20 cellular contexts compared by ENCODE assay signal in genomic region chr17:52030096-52030495, GRCh38.
DNase-seq lines count a peak whose midpoint lies in the region; ATAC-seq and TF ChIP-seq lines count a peak whose summit lies in the region.
"Had no signal": no experiment of that assay in that cellular context is flagged by ENCODE, and none has a peak within 500 bp of the region (broad histone marks: within the 10 kb centered on the region; RNA-seq: fewer than 3 reads in every experiment).

No MANE protein-coding gene starts in this region.

- H3K27me3 ChIP-seq in BE2C (no peaks in the 10 kb centered on the region), vagina (no peaks in the 10 kb centered on the region)

- H3K27me3 Mint-ChIP-seq in activated naive CD8-positive, alpha-beta T cell treated with anti-CD3 and anti-CD28 coated beads, Interleukin-2, amount 50 U/mL, for 24 hours = no peaks in the 10 kb centered on the region

- H3K36me3 Mint-ChIP-seq in activated naive CD8-positive, alpha-beta T cell treated with anti-CD3 and anti-CD28 coated beads, Interleukin-2, amount 50 U/mL, for 24 hours (ENCODE audit: low read depth) = no peaks in the 10 kb centered on the region
- H3K36me3 Mint-ChIP-seq: CD4-positive, alpha-beta memory T cell had no signal

- no peak for TF ChIP-seq POLR2A in vagina (IDR thresholded peaks at IDR 0.05)

- H3K9me3 ChIP-seq in BE2C (no peaks in the 10 kb centered on the region), vagina (no peaks in the 10 kb centered on the region)
- H3K9me3 ChIP-seq: A549 had no signal

- intact Hi-C loops in vagina (cut with DNase I) = no loop called here

- no peaks in the 10 kb centered on the region for H3K36me3 ChIP-seq in BE2C
- H3K36me3 ChIP-seq in vagina = no peaks in the 10 kb centered on the region

- no peak overlapping the region for H3K27ac ChIP-seq in vagina
- H3K27ac ChIP-seq: A549 had no signal

- no peak overlapping the region for H3K4me3 ChIP-seq in BE2C (ENCODE audit: low read depth, low read length)
- H3K4me3 ChIP-seq in vagina = no peak overlapping the region
- H3K4me3 ChIP-seq: A549, GM23338 had no signal

- H3K27ac Mint-ChIP-seq in activated naive CD8-positive, alpha-beta T cell treated with anti-CD3 and anti-CD28 coated beads, Interleukin-2, amount 50 U/mL, for 24 hours = no peak overlapping the region
- H3K27ac Mint-ChIP-seq: CD4-positive, alpha-beta memory T cell; GM23338; H9 had no signal

- no peak overlapping the region for H3K4me3 Mint-ChIP-seq in activated naive CD8-positive, alpha-beta T cell treated with anti-CD3 and anti-CD28 coated beads, Interleukin-2, amount 50 U/mL, for 24 hours
- H3K4me3 Mint-ChIP-seq: CD4-positive, alpha-beta memory T cell; GM23338; H9 had no signal

- ATAC-seq in SK-N-SH treated with all-trans-retinoic acid at 6 μM for 48 hours = no peak
- no peak for ATAC-seq in activated naive CD8-positive, alpha-beta T cell treated with anti-CD3 and anti-CD28 coated beads, Interleukin-2, amount 50 U/mL, for 24 hours
- ATAC-seq: A549, GM23338, HCT116 had no signal

- H3K4me1 ChIP-seq in BE2C (peaks cover 11% of the 10 kb centered on the region), vagina (peaks cover 11% of the 10 kb centered on the region)

- DNase-seq in BE2C = peak; percentile 56
- DNase-seq in NCI-H2227 treated with DMSO at 0.1 percent for 48 hours (lab: John Stamatoyannopoulos, UW) = peak; percentile 28
- DNase-seq in retina = no peak
- DNase-seq in activated naive CD8-positive, alpha-beta T cell treated with anti-CD3 and anti-CD28 coated beads, Interleukin-2, amount 50 U/mL, for 24 hours = no peak
- DNase-seq in vagina (ENCODE audit: extremely low spot score in 2 of 2) = no peak
- DNase-seq: 8988T; ACHN; AML-193; C1 segment of cervical spinal cord; Calu3; CD4-positive, alpha-beta memory T cell; COR-L47; DMS53; DMS79 treated with DMSO at 0.1 percent for 48 hours; GF-D8; H9 had no signal

- H3K4me1 Mint-ChIP-seq in activated naive CD8-positive, alpha-beta T cell treated with anti-CD3 and anti-CD28 coated beads, Interleukin-2, amount 50 U/mL, for 24 hours = no peaks in the 10 kb centered on the region
- H3K4me1 Mint-ChIP-seq: CD4-positive, alpha-beta memory T cell had no signal

- TF ChIP-seq CTCF in BE2C (IDR thresholded peaks at IDR 0.05; ENCODE audit: low read depth, low read length) = no peak
- TF ChIP-seq CTCF in vagina (IDR thresholded peaks at IDR 0.05) = no peak

- H3K9me3 Mint-ChIP-seq in activated naive CD8-positive, alpha-beta T cell treated with anti-CD3 and anti-CD28 coated beads, Interleukin-2, amount 50 U/mL, for 24 hours = no peaks in the 10 kb centered on the region
- H3K9me3 Mint-ChIP-seq: H9 had no signal

TF ChIP-seq in SK-N-SH treated with all-trans-retinoic acid at 6 μM for 48 hours, 23 proteins besides CTCF, POLR2A, EP300 and RAD21:
- TF ChIP-seq, protein P1, sequence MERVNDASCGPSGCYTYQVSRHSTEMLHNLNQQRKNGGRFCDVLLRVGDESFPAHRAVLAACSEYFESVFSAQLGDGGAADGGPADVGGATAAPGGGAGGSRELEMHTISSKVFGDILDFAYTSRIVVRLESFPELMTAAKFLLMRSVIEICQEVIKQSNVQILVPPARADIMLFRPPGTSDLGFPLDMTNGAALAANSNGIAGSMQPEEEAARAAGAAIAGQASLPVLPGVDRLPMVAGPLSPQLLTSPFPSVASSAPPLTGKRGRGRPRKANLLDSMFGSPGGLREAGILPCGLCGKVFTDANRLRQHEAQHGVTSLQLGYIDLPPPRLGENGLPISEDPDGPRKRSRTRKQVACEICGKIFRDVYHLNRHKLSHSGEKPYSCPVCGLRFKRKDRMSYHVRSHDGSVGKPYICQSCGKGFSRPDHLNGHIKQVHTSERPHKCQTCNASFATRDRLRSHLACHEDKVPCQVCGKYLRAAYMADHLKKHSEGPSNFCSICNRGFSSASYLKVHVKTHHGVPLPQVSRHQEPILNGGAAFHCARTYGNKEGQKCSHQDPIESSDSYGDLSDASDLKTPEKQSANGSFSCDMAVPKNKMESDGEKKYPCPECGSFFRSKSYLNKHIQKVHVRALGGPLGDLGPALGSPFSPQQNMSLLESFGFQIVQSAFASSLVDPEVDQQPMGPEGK (CRISPR knock-in tag; IDR thresholded peaks at IDR 0.05; ENCODE audit: borderline replicate concordance) = no peak
- TF ChIP-seq ZNF565 (CRISPR knock-in tag; conservative IDR thresholded peaks at IDR 0.05; ENCODE audit: low read depth) (0 out of 2 replicates have a peak, but pooled peaks have one; percentile 49), ESRRG (CRISPR knock-in tag; IDR thresholded peaks at IDR 0.05) (0 out of 2 replicates have a peak, but pooled peaks have one; percentile 24), TCF4 (CRISPR knock-in tag; IDR thresholded peaks at IDR 0.05; ENCODE audit: borderline replicate concordance) (peak; percentile 53; the same call in 1 of the 2 replicates), ZNF70 (CRISPR knock-in tag; IDR thresholded peaks at IDR 0.05) (peak; percentile 97), CSDC2 (CRISPR knock-in tag; IDR thresholded peaks at IDR 0.05) (no peak), SNAI2 (CRISPR knock-in tag; IDR thresholded peaks at IDR 0.05) (no peak), OSR1 (CRISPR knock-in tag; IDR thresholded peaks at IDR 0.05) (no peak), TSHZ2 (CRISPR knock-in tag; IDR thresholded peaks at IDR 0.05) (peak; percentile 73)

Comparison
In these comparisons a context has a peak if more than half of its experiments do, and no peak if none do; other contexts are left out.
1. DNase-seq: peak in BE2C (single experiment) and NCI-H2227 treated with DMSO at 0.1 percent for 48 hours (single experiment); none in retina (single experiment), activated naive CD8-positive, alpha-beta T cell treated with anti-CD3 and anti-CD28 coated beads, Interleukin-2, amount 50 U/mL, for 24 hours (single experiment) and vagina (0 of 2).